In the genomic region with DNA sequence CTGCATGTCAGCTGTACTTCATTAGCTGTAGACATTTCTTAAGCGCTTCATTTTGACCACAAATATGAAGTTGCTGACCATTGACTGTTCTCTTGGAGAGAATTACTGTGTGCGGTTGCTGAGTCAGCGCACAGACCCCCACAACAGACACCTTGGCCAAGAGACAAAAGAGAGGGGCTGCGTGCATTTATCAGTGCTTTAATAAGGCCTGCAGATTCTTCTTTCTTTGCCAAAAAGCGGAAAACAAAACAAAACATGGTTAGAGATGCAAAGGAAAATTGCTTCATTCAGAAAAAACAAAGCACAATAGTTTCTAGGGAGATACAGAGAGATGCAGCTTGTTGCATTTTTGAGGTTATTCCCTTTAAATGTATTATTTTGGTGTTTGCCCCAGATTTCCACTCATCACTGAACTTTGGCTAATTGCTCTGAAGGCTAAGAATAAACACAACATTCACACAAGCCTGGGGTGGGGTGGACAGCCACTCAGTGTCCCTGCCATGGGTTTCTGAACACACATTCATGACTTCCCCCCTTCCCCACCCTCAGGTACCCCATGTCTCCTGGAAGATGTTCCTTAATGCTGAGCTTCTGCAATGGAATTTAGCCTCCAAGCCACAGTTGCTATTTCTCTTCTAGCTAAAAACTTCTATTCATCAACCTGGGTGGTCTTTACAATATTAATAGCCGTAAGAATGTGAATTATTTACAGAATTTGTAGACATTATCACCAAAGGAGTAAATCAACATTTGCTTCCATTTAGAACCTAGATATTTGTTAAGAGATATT, we compare ENCODE assay signal across 12 cellular contexts.
DNase-seq lines count a peak whose midpoint lies in the region; TF ChIP-seq lines count a peak whose summit lies in the region.
"Had no signal": no experiment of that assay in that cellular context is flagged by ENCODE, and none has a peak within 500 bp of the region (broad histone marks: within the 10 kb centered on the region; RNA-seq: fewer than 3 reads in every experiment).

No MANE protein-coding gene starts in this region.

- peak; percentile 73 for DNase-seq in ELR (ENCODE audit: low read depth)
- peak; percentile 82 to 83 for DNase-seq in SJCRH30
- DNase-seq in fibroblast of mammary gland (ENCODE audit: low read depth): peak; percentile 99
- peak; percentile 98 for DNase-seq in skeletal muscle cell (ENCODE audit: low read depth)
- no peak for DNase-seq in GM10248 (ENCODE audit: extremely low spot score)
- DNase-seq in NCI-H82 (lab: John Stamatoyannopoulos, UW): no peak
- no peak for DNase-seq in hypothalamus (lab: John Stamatoyannopoulos, UW)
- no peak for DNase-seq in uterus
- DNase-seq: central memory CD4-positive, alpha-beta T cell; DMS 273 treated with DMSO at 0.1 percent for 48 hours; heart left ventricle; stimulated activated CD4-positive, alpha-beta T cell treated with anti-CD3 and anti-CD28 coated beads, Interleukin-2, amount 100 ng/mL, for 24 hours had no signal

- H3K36me3 ChIP-seq in SJCRH30 (no peaks in the 10 kb centered on the region), uterus (no peaks in the 10 kb centered on the region)
- H3K36me3 ChIP-seq: heart left ventricle had no signal

- H3K27ac ChIP-seq in SJCRH30: peak overlapping the region; percentile 91
- no peak overlapping the region for H3K27ac ChIP-seq in uterus
- H3K27ac ChIP-seq: heart left ventricle had no signal

- CTCF ChIA-PET in GM10248 (lab: Yijun Ruan, JAX): interaction anchor here (1.3 to 1.4 kb wide), 2 partner anchors 17 to 82 kb away, joined by 3 to 4 read pairs; no protein-coding TSS in a partner anchor

- H3K27me3 ChIP-seq in SJCRH30: no peaks in the 10 kb centered on the region
- H3K27me3 ChIP-seq in uterus: no peaks in the 10 kb centered on the region
- H3K27me3 ChIP-seq: heart left ventricle had no signal

- TF ChIP-seq CTCF in fibroblast of mammary gland (conservative IDR thresholded peaks at IDR 0.05; ENCODE audit: control insufficient read depth, insufficient read depth, low read depth, low read length) (no peak), GM10248 (IDR thresholded peaks at IDR 0.05; ENCODE audit: control extremely low read depth, extremely low read depth, low read depth, missing control alignments) (no peak), uterus (IDR thresholded peaks at IDR 0.05) (no peak)

- POLR2A ChIA-PET in GM10248 (lab: Yijun Ruan, JAX): no interaction called here

- H3K4me1 ChIP-seq in SJCRH30 (peaks cover 64% of the 10 kb centered on the region), uterus (no peaks in the 10 kb centered on the region)

- no peak for TF ChIP-seq POLR2A in uterus (IDR thresholded peaks at IDR 0.05)

- H3K4me3 ChIP-seq in SJCRH30 (no peak overlapping the region), fibroblast of mammary gland (ENCODE audit: control insufficient read depth, low read depth, low read length) (no peak overlapping the region), skeletal muscle cell (ENCODE audit: low read depth, low read length) (no peak overlapping the region), uterus (no peak overlapping the region)
- H3K4me3 ChIP-seq: heart left ventricle had no signal

- H3K9me3 ChIP-seq in SJCRH30 (replicated peaks) (no peaks in the 10 kb centered on the region), uterus (no peaks in the 10 kb centered on the region)
- H3K9me3 ChIP-seq: heart left ventricle had no signal

- intact Hi-C loops in uterus (cut with DNase I; ENCODE audit: low total_unique reads): no loop called here

Comparison
In these comparisons a context has a peak if more than half of its experiments do, and no peak if none do; other contexts are left out.
1. DNase-seq: peak in ELR (single experiment), SJCRH30 (2 of 2), fibroblast of mammary gland (single experiment) and skeletal muscle cell (single experiment); none in GM10248 (single experiment), NCI-H82 (single experiment), hypothalamus (0 of 51) and uterus (0 of 2).